20 cellular contexts compared by ENCODE assay signal in genomic region chr16:67657751-67658518, GRCh38. TPM values are rescaled to one million over a fixed set of nuclear protein-coding genes. Genes with fewer than 3 reads are reported as not detected.
DNase-seq lines count a peak whose midpoint lies in the region; ATAC-seq and TF ChIP-seq lines count a peak whose summit lies in the region.
"Had no signal": no experiment of that assay in that cellular context is flagged by ENCODE, and none has a peak within 500 bp of the region (broad histone marks: within the 10 kb centered on the region; RNA-seq: fewer than 3 reads in every experiment).

No MANE protein-coding gene starts in this region.

- POLR2A ChIA-PET in CD4-positive, alpha-beta T cell (lab: Charles Lee) = interaction anchor here (1.1 to 3.9 kb wide), 3 partner anchors 11 to 111 kb away, joined by 3 to 74 read pairs (median 52); partner anchors contain the start of genes CARMIL2 and CTCF

- no peaks in the 10 kb centered on the region for H3K9me3 Mint-ChIP-seq in activated CD4-positive, alpha-beta T cell treated with anti-CD3 and anti-CD28 coated beads, Interleukin-2, amount 10 ng/mL, durations not matched to agents 24 days and 14 days
- H3K9me3 Mint-ChIP-seq in CD4-positive, alpha-beta T cell = no peaks in the 10 kb centered on the region
- no peaks in the 10 kb centered on the region for H3K9me3 Mint-ChIP-seq in activated T-helper 17 cell treated with anti-CD3 and anti-CD28 coated beads, Interleukin-2, amount 50 U/mL, for 72 hours
- H3K9me3 Mint-ChIP-seq in natural killer cell treated with Interleukin-12 subunit alpha and Interleukin-12 subunit beta and Interleukin-15 and Interleukin-18, amount 100 ng/mL, for 72 hours = no peaks in the 10 kb centered on the region
- H3K9me3 Mint-ChIP-seq: activated naive CD4-positive, alpha-beta T cell treated with anti-CD3 and anti-CD28 coated beads for 36 hours had no signal

- no peak overlapping the region for H3K9ac ChIP-seq in MM.1S (ENCODE audit: low read length)

- no peak overlapping the region for H3K4me2 ChIP-seq in MM.1S (ENCODE audit: low read depth, low read length)

- peak overlapping the region; percentile 40 for H3K4me3 Mint-ChIP-seq in activated CD4-positive, alpha-beta T cell treated with anti-CD3 and anti-CD28 coated beads, Interleukin-2, amount 10 ng/mL, durations not matched to agents 24 days and 14 days
- peak overlapping the region; percentile 56 for H3K4me3 Mint-ChIP-seq in CD4-positive, alpha-beta T cell
- H3K4me3 Mint-ChIP-seq in activated T-helper 17 cell treated with anti-CD3 and anti-CD28 coated beads, Interleukin-2, amount 50 U/mL, for 72 hours = peak overlapping the region; percentile 93
- H3K4me3 Mint-ChIP-seq in natural killer cell treated with Interleukin-12 subunit alpha and Interleukin-12 subunit beta and Interleukin-15 and Interleukin-18, amount 100 ng/mL, for 72 hours = peak overlapping the region; percentile 90

- H3K27ac ChIP-seq in CD4-positive, alpha-beta T cell (ENCODE audit: low read depth, low read length) = no peak overlapping the region
- H3K27ac ChIP-seq in MM.1S (ENCODE audit: low read length) (no peak overlapping the region), prostate gland (no peak overlapping the region)
- H3K27ac ChIP-seq: left ventricle myocardium inferior, spleen, upper lobe of right lung had no signal

- no peak for TF ChIP-seq CTCF in CD4-positive, alpha-beta T cell (IDR thresholded peaks at IDR 0.05)
- no peak for TF ChIP-seq CTCF in MM.1S (IDR thresholded peaks at IDR 0.05; ENCODE audit: low read length)
- TF ChIP-seq CTCF in prostate gland (IDR thresholded peaks at IDR 0.05) = no peak

- DNase-seq in activated CD4-positive, alpha-beta T cell treated with anti-CD3 and anti-CD28 coated beads, Interleukin-2, amount 10 ng/mL, durations not matched to agents 24 days and 14 days = peak; percentile 61
- DNase-seq in activated CD4-positive, alpha-beta T cell treated with anti-CD3 and anti-CD28 coated beads for 4 hours = no peak
- no peak for DNase-seq in CD4-positive, alpha-beta T cell
- no peak for DNase-seq in natural killer cell treated with Interleukin-12 subunit alpha and Interleukin-12 subunit beta and Interleukin-15 and Interleukin-18, amount 100 ng/mL, for 72 hours (ENCODE audit: low spot score)
- DNase-seq in MM.1S (no peak), head of caudate nucleus (no peak), prostate gland (ENCODE audit: low spot score) (no peak)
- DNase-seq: activated naive CD4-positive, alpha-beta T cell treated with anti-CD3 and anti-CD28 coated beads for 36 hours; EL; left ventricle myocardium inferior; NCI-H1417 treated with DMSO at 0.1 percent for 48 hours; spleen; stimulated activated naive CD4-positive, alpha-beta T cell treated with Interleukin-2 at 50 U/mL for 16 hours; upper lobe of right lung had no signal

- TF ChIP-seq POLR2A in prostate gland (IDR thresholded peaks at IDR 0.05) = no peak

- CTCF ChIA-PET in CD4-positive, alpha-beta T cell (lab: Charles Lee) = interaction anchor here (2.2 to 2.5 kb wide), 2 partner anchors 10 to 13 kb away, joined by 6 to 8 read pairs; partner anchors contain the start of gene CARMIL2

- no peak overlapping the region for H2AFZ ChIP-seq in MM.1S (ENCODE audit: low read length)

- intact Hi-C loops in activated CD4-positive, alpha-beta T cell treated with anti-CD3 and anti-CD28 coated beads, Interleukin-2, amount 10 ng/mL, durations not matched to agents 24 days and 14 days (cut with micrococcal nuclease) = no loop called here
- intact Hi-C loops in CD4-positive, alpha-beta T cell (cut with DNase I, micrococcal nuclease) = no loop called here
- intact Hi-C loops in head of caudate nucleus (cut with DNase I) (no loop called here), prostate gland (cut with DNase I) (no loop called here)

- no peaks in the 10 kb centered on the region for H4K20me1 ChIP-seq in MM.1S (ENCODE audit: insufficient read depth, low read length)

- peaks cover 24% of the 10 kb centered on the region for H3K36me3 Mint-ChIP-seq in activated CD4-positive, alpha-beta T cell treated with anti-CD3 and anti-CD28 coated beads, Interleukin-2, amount 10 ng/mL, durations not matched to agents 24 days and 14 days (ENCODE audit: low read depth)
- peaks cover 37% of the 10 kb centered on the region for H3K36me3 Mint-ChIP-seq in CD4-positive, alpha-beta T cell (ENCODE audit: low read depth)
- peaks cover 55% of the 10 kb centered on the region for H3K36me3 Mint-ChIP-seq in activated T-helper 17 cell treated with anti-CD3 and anti-CD28 coated beads, Interleukin-2, amount 50 U/mL, for 72 hours (ENCODE audit: low read depth)
- no peaks in the 10 kb centered on the region for H3K36me3 Mint-ChIP-seq in natural killer cell treated with Interleukin-12 subunit alpha and Interleukin-12 subunit beta and Interleukin-15 and Interleukin-18, amount 100 ng/mL, for 72 hours

- no peaks in the 10 kb centered on the region for H3K9me2 ChIP-seq in MM.1S (replicated peaks; ENCODE audit: insufficient read depth, low read length)

- peaks cover 42% of the 10 kb centered on the region for H3K79me2 ChIP-seq in MM.1S (ENCODE audit: low read length)

- H3F3A ChIP-seq in MM.1S (ENCODE audit: insufficient read depth, low read length) = peaks cover 17% of the 10 kb centered on the region

- no peaks in the 10 kb centered on the region for H3K9me3 ChIP-seq in CD4-positive, alpha-beta T cell (ENCODE audit: control insufficient read depth, low read length)
- H3K9me3 ChIP-seq in MM.1S (replicated peaks; ENCODE audit: insufficient read depth, low read length) (no peaks in the 10 kb centered on the region), prostate gland (no peaks in the 10 kb centered on the region)
- H3K9me3 ChIP-seq: HAP-1, left ventricle myocardium inferior, spleen, upper lobe of right lung had no signal

- H3K4me1 ChIP-seq in MM.1S (ENCODE audit: low read length) = peaks cover 13% of the 10 kb centered on the region
- peaks cover 4% of the 10 kb centered on the region for H3K4me1 ChIP-seq in prostate gland (replicated peaks)

- H3K36me3 ChIP-seq in MM.1S (replicated peaks; ENCODE audit: insufficient read depth, low read length) = no peaks in the 10 kb centered on the region
- no peaks in the 10 kb centered on the region for H3K36me3 ChIP-seq in prostate gland

- H3K4me1 Mint-ChIP-seq in activated CD4-positive, alpha-beta T cell treated with anti-CD3 and anti-CD28 coated beads, Interleukin-2, amount 10 ng/mL, durations not matched to agents 24 days and 14 days = peaks cover 19% of the 10 kb centered on the region
- H3K4me1 Mint-ChIP-seq in CD4-positive, alpha-beta T cell (ENCODE audit: low read depth) = peaks cover 24% of the 10 kb centered on the region
- no peaks in the 10 kb centered on the region for H3K4me1 Mint-ChIP-seq in activated T-helper 17 cell treated with anti-CD3 and anti-CD28 coated beads, Interleukin-2, amount 50 U/mL, for 72 hours
- H3K4me1 Mint-ChIP-seq in natural killer cell treated with Interleukin-12 subunit alpha and Interleukin-12 subunit beta and Interleukin-15 and Interleukin-18, amount 100 ng/mL, for 72 hours (ENCODE audit: low read depth in 2 of 2) = peaks cover 8 to 18% of the 10 kb centered on the region in 2 donors

- WGBS in prostate gland = 94% methylated on average over 18 of the region's 18 CpGs

- H3K4me3 ChIP-seq in MM.1S (ENCODE audit: low read length) = no peak overlapping the region
- H3K4me3 ChIP-seq in prostate gland = no peak overlapping the region
- H3K4me3 ChIP-seq: upper lobe of right lung had no signal

- peak overlapping the region; percentile 20 for H3K27ac Mint-ChIP-seq in activated CD4-positive, alpha-beta T cell treated with anti-CD3 and anti-CD28 coated beads, Interleukin-2, amount 10 ng/mL, durations not matched to agents 24 days and 14 days
- H3K27ac Mint-ChIP-seq in CD4-positive, alpha-beta T cell = peak overlapping the region; percentile 94
- H3K27ac Mint-ChIP-seq in activated T-helper 17 cell treated with anti-CD3 and anti-CD28 coated beads, Interleukin-2, amount 50 U/mL, for 72 hours = peak overlapping the region; percentile 38
- no peak overlapping the region for H3K27ac Mint-ChIP-seq in natural killer cell treated with Interleukin-12 subunit alpha and Interleukin-12 subunit beta and Interleukin-15 and Interleukin-18, amount 100 ng/mL, for 72 hours
- H3K27ac Mint-ChIP-seq: progenitor cell of endocrine pancreas had no signal

- ATAC-seq in CD4-positive, alpha-beta T cell (ENCODE audit: poor library complexity) = no peak
- ATAC-seq in activated T-helper 17 cell treated with anti-CD3 and anti-CD28 coated beads, Interleukin-2, amount 50 U/mL, for 72 hours (replicated peaks) = no peak
- ATAC-seq in natural killer cell treated with Interleukin-12 subunit alpha and Interleukin-12 subunit beta and Interleukin-15 and Interleukin-18, amount 100 ng/mL, for 72 hours = no peak
- ATAC-seq: esophagus mucosa, SK-N-SH treated with all-trans-retinoic acid at 6 μM for 48 hours, upper lobe of right lung had no signal

- H3K27me3 ChIP-seq in CD4-positive, alpha-beta T cell (ENCODE audit: control insufficient read depth, insufficient read depth, low read length) = no peaks in the 10 kb centered on the region
- H3K27me3 ChIP-seq in MM.1S (replicated peaks; ENCODE audit: insufficient read depth, low read length) (no peaks in the 10 kb centered on the region), prostate gland (replicated peaks; ENCODE audit: insufficient read depth) (no peaks in the 10 kb centered on the region)

- H3K27me3 Mint-ChIP-seq in activated CD4-positive, alpha-beta T cell treated with anti-CD3 and anti-CD28 coated beads, Interleukin-2, amount 10 ng/mL, durations not matched to agents 24 days and 14 days = no peaks in the 10 kb centered on the region
- no peaks in the 10 kb centered on the region for H3K27me3 Mint-ChIP-seq in CD4-positive, alpha-beta T cell
- no peaks in the 10 kb centered on the region for H3K27me3 Mint-ChIP-seq in activated T-helper 17 cell treated with anti-CD3 and anti-CD28 coated beads, Interleukin-2, amount 50 U/mL, for 72 hours
- no peaks in the 10 kb centered on the region for H3K27me3 Mint-ChIP-seq in natural killer cell treated with Interleukin-12 subunit alpha and Interleukin-12 subunit beta and Interleukin-15 and Interleukin-18, amount 100 ng/mL, for 72 hours

RNA-seq across cellular contexts. Expression of gene ACD, which starts 2.1 kb away (rescaled TPM):
- 54.0 and 55.1 TPM in 2 replicates for total RNA-seq in activated CD4-positive, alpha-beta T cell treated with anti-CD3 and anti-CD28 coated beads, Interleukin-2, amount 10 ng/mL, durations not matched to agents 24 days and 14 days
- 10 to 100 TPM; 21.6 to 26.0 TPM for total RNA-seq in CD4-positive, alpha-beta T cell
- total RNA-seq in activated T-helper 17 cell treated with anti-CD3 and anti-CD28 coated beads, Interleukin-2, amount 50 U/mL, for 72 hours = 10 to 100 TPM; 37.5 to 63.4 TPM
- total RNA-seq in natural killer cell treated with Interleukin-12 subunit alpha and Interleukin-12 subunit beta and Interleukin-15 and Interleukin-18, amount 100 ng/mL, for 72 hours = 10 to 100 TPM; 54.9 to 91.3 TPM
- total RNA-seq in prostate gland = 10 to 100 TPM; 17.1 to 45.4 TPM

RNA-seq across cellular contexts. Expression of gene PARD6A, which starts 2.8 kb away (rescaled TPM):
- 13.5 and 14.0 TPM in 2 replicates for total RNA-seq in activated CD4-positive, alpha-beta T cell treated with anti-CD3 and anti-CD28 coated beads, Interleukin-2, amount 10 ng/mL, durations not matched to agents 24 days and 14 days
- total RNA-seq in CD4-positive, alpha-beta T cell = 1 to 10 TPM; 4.5 to 4.7 TPM
- 10 to 100 TPM; 10.7 to 16.5 TPM for total RNA-seq in activated T-helper 17 cell treated with anti-CD3 and anti-CD28 coated beads, Interleukin-2, amount 50 U/mL, for 72 hours
- total RNA-seq in natural killer cell treated with Interleukin-12 subunit alpha and Interleukin-12 subunit beta and Interleukin-15 and Interleukin-18, amount 100 ng/mL, for 72 hours = 1 to 10 TPM; 6.3 to 8.0 TPM
- total RNA-seq in prostate gland = 10 to 100 TPM in 1 of 2 donors, 1 to 10 TPM in 1; 3.4 to 13.7 TPM

RNA-seq across cellular contexts. Expression of gene ENKD1, which starts 8.6 kb away (rescaled TPM):
- total RNA-seq in activated CD4-positive, alpha-beta T cell treated with anti-CD3 and anti-CD28 coated beads, Interleukin-2, amount 10 ng/mL, durations not matched to agents 24 days and 14 days = 12.7 and 13.8 TPM in 2 replicates
- 1 to 10 TPM; 2.0 to 3.5 TPM for total RNA-seq in CD4-positive, alpha-beta T cell
- total RNA-seq in activated T-helper 17 cell treated with anti-CD3 and anti-CD28 coated beads, Interleukin-2, amount 50 U/mL, for 72 hours = 1 to 10 TPM; 9.1 to 9.4 TPM
- 10 to 100 TPM in 1 of 2 donors, 1 to 10 TPM in 1; 8.1 to 12.2 TPM for total RNA-seq in natural killer cell treated with Interleukin-12 subunit alpha and Interleukin-12 subunit beta and Interleukin-15 and Interleukin-18, amount 100 ng/mL, for 72 hours
- 10 to 100 TPM; 20.6 to 29.1 TPM for total RNA-seq in prostate gland

RNA-seq across cellular contexts. Expression of gene C16orf86, which starts 8.7 kb away (rescaled TPM):
- 0.68 and 1.5 TPM in 2 replicates for total RNA-seq in activated CD4-positive, alpha-beta T cell treated with anti-CD3 and anti-CD28 coated beads, Interleukin-2, amount 10 ng/mL, durations not matched to agents 24 days and 14 days
- 1 to 10 TPM; 2.0 to 2.4 TPM for total RNA-seq in CD4-positive, alpha-beta T cell
- total RNA-seq in activated T-helper 17 cell treated with anti-CD3 and anti-CD28 coated beads, Interleukin-2, amount 50 U/mL, for 72 hours = 1 to 10 TPM; 1.5 to 1.8 TPM
- total RNA-seq in natural killer cell treated with Interleukin-12 subunit alpha and Interleukin-12 subunit beta and Interleukin-15 and Interleukin-18, amount 100 ng/mL, for 72 hours = 1 to 10 TPM; 1.6 to 1.9 TPM
- 10 to 100 TPM in 1 of 2 donors, 1 to 10 TPM in 1; 10.0 to 18.3 TPM for total RNA-seq in prostate gland
- total RNA-seq: A673 had no signal

RNA-seq across cellular contexts. Expression of gene CARMIL2, which starts 13.0 kb away (rescaled TPM):
- total RNA-seq in activated CD4-positive, alpha-beta T cell treated with anti-CD3 and anti-CD28 coated beads, Interleukin-2, amount 10 ng/mL, durations not matched to agents 24 days and 14 days = 219 and 229 TPM in 2 replicates
- 100 to 1,000 TPM; 147 to 148 TPM for total RNA-seq in CD4-positive, alpha-beta T cell
- total RNA-seq in activated T-helper 17 cell treated with anti-CD3 and anti-CD28 coated beads, Interleukin-2, amount 50 U/mL, for 72 hours = 100 to 1,000 TPM; 134 to 169 TPM
- 10 to 100 TPM; 33.8 to 89.7 TPM for total RNA-seq in natural killer cell treated with Interleukin-12 subunit alpha and Interleukin-12 subunit beta and Interleukin-15 and Interleukin-18, amount 100 ng/mL, for 72 hours
- total RNA-seq in prostate gland = 1 to 10 TPM; 4.8 to 5.1 TPM

Comparison
In these comparisons a context has a peak if more than half of its experiments do, and no peak if none do; other contexts are left out.
1. H3K27ac Mint-ChIP-seq: peak in activated CD4-positive, alpha-beta T cell treated with anti-CD3 and anti-CD28 coated beads, Interleukin-2, amount 10 ng/mL, durations not matched to agents 24 days and 14 days (single experiment), CD4-positive, alpha-beta T cell (single experiment) and activated T-helper 17 cell treated with anti-CD3 and anti-CD28 coated beads, Interleukin-2, amount 50 U/mL, for 72 hours (single experiment); none in natural killer cell treated with Interleukin-12 subunit alpha and Interleukin-12 subunit beta and Interleukin-15 and Interleukin-18, amount 100 ng/mL, for 72 hours (0 of 2).
2. H3K4me3 Mint-ChIP-seq: peak in every context shown above with its lines; median percentile 93 in activated T-helper 17 cell treated with anti-CD3 and anti-CD28 coated beads, Interleukin-2, amount 50 U/mL, for 72 hours; 90 in natural killer cell treated with Interleukin-12 subunit alpha and Interleukin-12 subunit beta and Interleukin-15 and Interleukin-18, amount 100 ng/mL, for 72 hours; 56 in CD4-positive, alpha-beta T cell; 40 in activated CD4-positive, alpha-beta T cell treated with anti-CD3 and anti-CD28 coated beads, Interleukin-2, amount 10 ng/mL, durations not matched to agents 24 days and 14 days.